Comparison of ENCODE assay signal across 8 cellular contexts in genomic region chr16:30698139-30698815, GRCh38. TPM values are rescaled to one million over a fixed set of nuclear protein-coding genes. Genes with fewer than 3 reads are reported as not detected.
DNase-seq lines count a peak whose midpoint lies in the region; ATAC-seq and TF ChIP-seq lines count a peak whose summit lies in the region.

No MANE protein-coding gene starts in this region.

- TF ChIP-seq CTCF in GM12865 (IDR thresholded peaks at IDR 0.05; ENCODE audit: insufficient read depth, low read depth, low read length, missing control alignments) = no peak
- TF ChIP-seq CTCF in ovary (IDR thresholded peaks at IDR 0.05) = no peak

- TF ChIP-seq EP300 in ovary (IDR thresholded peaks at IDR 0.05) = peak; percentile 44

- H3K36me3 Mint-ChIP-seq in activated naive CD8-positive, alpha-beta T cell treated with anti-CD3 and anti-CD28 coated beads for 36 hours = peaks cover 22% of the 10 kb centered on the region

- peak; percentile 67 for ATAC-seq in HG02678 (IDR thresholded peaks at IDR 0.05; ENCODE audit: unreplicated experiment)
- peak; percentile 91 for ATAC-seq in Right ventricle myocardium inferior

- peak overlapping the region; percentile 99 for H3K4me3 Mint-ChIP-seq in activated naive CD8-positive, alpha-beta T cell treated with anti-CD3 and anti-CD28 coated beads for 36 hours

- H3K4me3 ChIP-seq in GM12865 (ENCODE audit: low read depth, low read length) = peak overlapping the region; percentile 60
- H3K4me3 ChIP-seq in ovary = peak overlapping the region; percentile 73
- peak overlapping the region; percentile 79 for H3K4me3 ChIP-seq in thymus (ENCODE audit: low read length)

- H3K9me3 ChIP-seq in ovary = no peaks in the 10 kb centered on the region
- H3K9me3 ChIP-seq in thymus (ENCODE audit: control insufficient read depth) = no peaks in the 10 kb centered on the region

- H3K27ac Mint-ChIP-seq in activated naive CD8-positive, alpha-beta T cell treated with anti-CD3 and anti-CD28 coated beads for 36 hours = peak overlapping the region; percentile 99

- peak; percentile 69 for TF ChIP-seq POLR2A in ovary (IDR thresholded peaks at IDR 0.05)

- H3K9me3 Mint-ChIP-seq in activated naive CD8-positive, alpha-beta T cell treated with anti-CD3 and anti-CD28 coated beads for 36 hours = no peaks in the 10 kb centered on the region

- H3K27me3 Mint-ChIP-seq in activated naive CD8-positive, alpha-beta T cell treated with anti-CD3 and anti-CD28 coated beads for 36 hours = no peaks in the 10 kb centered on the region

- peaks cover 5% of the 10 kb centered on the region for H3K4me1 ChIP-seq in ovary (ENCODE audit: insufficient read depth)
- peaks cover 11% of the 10 kb centered on the region for H3K4me1 ChIP-seq in thymus (ENCODE audit: control insufficient read depth, insufficient read depth, low read length)

- peak overlapping the region; percentile 97 to 99 for H3K27ac ChIP-seq in ovary
- peak overlapping the region; percentile 100 for H3K27ac ChIP-seq in thymus (ENCODE audit: low read depth)

- 0% methylated on average over 51 to 76 of the region's 76 CpGs for WGBS in ovary, 3 donors
- WGBS in thymus = under 1% methylated on average over 76 of the region's 76 CpGs

- DNase-seq in GM12865 (ENCODE audit: low read depth) (peak; percentile 99), NCI-H1105 treated with DMSO at 0.1 percent for 48 hours (lab: John Stamatoyannopoulos, UW) (peak; percentile 80), SKM-1 (lab: John Stamatoyannopoulos, UW; ENCODE audit: unreplicated experiment) (peak; percentile 46), Right ventricle myocardium inferior (ENCODE audit: missing footprints) (peak; percentile 96), ovary (peak; percentile 99)
- DNase-seq in activated naive CD8-positive, alpha-beta T cell treated with anti-CD3 and anti-CD28 coated beads for 36 hours = peak; percentile 99

- intact Hi-C loops in Right ventricle myocardium inferior (cut with DNase I) = loop anchor here (1.0 to 5.0 kb wide), 3 partner anchors 36 to 224 kb away; no protein-coding TSS in a partner anchor
- intact Hi-C loops in ovary (cut with DNase I) = loop anchor here in 2 of 4 donors (5.0 kb wide), 2 partner anchors 36 to 41 kb away; partner anchors contain the start of gene FBRS (in 1 of the 2)

- H3K4me1 Mint-ChIP-seq in activated naive CD8-positive, alpha-beta T cell treated with anti-CD3 and anti-CD28 coated beads for 36 hours = peaks cover 30% of the 10 kb centered on the region

- no peaks in the 10 kb centered on the region for H3K27me3 ChIP-seq in ovary
- no peaks in the 10 kb centered on the region for H3K27me3 ChIP-seq in thymus (ENCODE audit: control insufficient read depth, insufficient read depth)

- H3K36me3 ChIP-seq in ovary (no peaks in the 10 kb centered on the region), thymus (ENCODE audit: control insufficient read depth, insufficient read depth) (peaks cover 27% of the 10 kb centered on the region)

RNA-seq across cellular contexts. Expression of gene SRCAP, which starts 0.7 kb away (rescaled TPM):
- total RNA-seq in activated naive CD8-positive, alpha-beta T cell treated with anti-CD3 and anti-CD28 coated beads for 36 hours = 10 to 100 TPM; 66.1 to 72.6 TPM
- total RNA-seq in Right ventricle myocardium inferior (39.7 TPM), ovary (10 to 100 TPM; 11.4 to 73.1 (median 55.1) TPM)
- polyA plus RNA-seq in ovary (10 to 100 TPM; 13.5 to 20.9 TPM), thymus (8.8 TPM)

RNA-seq across cellular contexts. Expression of gene FBRS, which starts 40.0 kb away (rescaled TPM):
- 10 to 100 TPM; 92.8 to 94.5 TPM for total RNA-seq in activated naive CD8-positive, alpha-beta T cell treated with anti-CD3 and anti-CD28 coated beads for 36 hours
- total RNA-seq in Right ventricle myocardium inferior = 31.0 TPM
- 10 to 100 TPM; 22.5 to 75.6 (median 63.0) TPM for total RNA-seq in ovary
- polyA plus RNA-seq in ovary = 10 to 100 TPM; 15.6 to 45.6 TPM
- polyA plus RNA-seq in thymus = 60.8 TPM

RNA-seq across cellular contexts. Expression of gene PRR14, which starts 47.5 kb away (rescaled TPM):
- total RNA-seq in activated naive CD8-positive, alpha-beta T cell treated with anti-CD3 and anti-CD28 coated beads for 36 hours = 10 to 100 TPM; 90.1 to 93.3 TPM
- total RNA-seq in Right ventricle myocardium inferior (18.2 TPM), ovary (10 to 100 TPM; 20.6 to 76.2 (median 50.3) TPM)
- polyA plus RNA-seq in ovary (10 to 100 TPM; 37.1 to 52.4 TPM), thymus (139 TPM)

RNA-seq across cellular contexts. Expression of gene PHKG2, which starts 49.9 kb away (rescaled TPM):
- 10 to 100 TPM; 31.1 to 32.0 TPM for total RNA-seq in activated naive CD8-positive, alpha-beta T cell treated with anti-CD3 and anti-CD28 coated beads for 36 hours
- 12.6 TPM for total RNA-seq in Right ventricle myocardium inferior
- 10 to 100 TPM; 14.2 to 41.6 (median 21.0) TPM for total RNA-seq in ovary
- polyA plus RNA-seq in ovary = 10 to 100 TPM; 13.1 to 20.6 TPM
- polyA plus RNA-seq in thymus = 53.8 TPM

Comparison
In these comparisons a context has a peak if more than half of its experiments do, and no peak if none do; other contexts are left out.
1. Peak in every context shown above with its lines: DNase-seq, ATAC-seq, H3K4me3 ChIP-seq and H3K27ac ChIP-seq.
2. DNase-seq: peak in every context shown above with its lines; median percentile 99 in GM12865; 99 in activated naive CD8-positive, alpha-beta T cell treated with anti-CD3 and anti-CD28 coated beads for 36 hours; 99 in ovary; 96 in Right ventricle myocardium inferior; 80 in NCI-H1105 treated with DMSO at 0.1 percent for 48 hours; 46 in SKM-1.